ENCODE assay signal across 8 cellular contexts in the genomic region with DNA sequence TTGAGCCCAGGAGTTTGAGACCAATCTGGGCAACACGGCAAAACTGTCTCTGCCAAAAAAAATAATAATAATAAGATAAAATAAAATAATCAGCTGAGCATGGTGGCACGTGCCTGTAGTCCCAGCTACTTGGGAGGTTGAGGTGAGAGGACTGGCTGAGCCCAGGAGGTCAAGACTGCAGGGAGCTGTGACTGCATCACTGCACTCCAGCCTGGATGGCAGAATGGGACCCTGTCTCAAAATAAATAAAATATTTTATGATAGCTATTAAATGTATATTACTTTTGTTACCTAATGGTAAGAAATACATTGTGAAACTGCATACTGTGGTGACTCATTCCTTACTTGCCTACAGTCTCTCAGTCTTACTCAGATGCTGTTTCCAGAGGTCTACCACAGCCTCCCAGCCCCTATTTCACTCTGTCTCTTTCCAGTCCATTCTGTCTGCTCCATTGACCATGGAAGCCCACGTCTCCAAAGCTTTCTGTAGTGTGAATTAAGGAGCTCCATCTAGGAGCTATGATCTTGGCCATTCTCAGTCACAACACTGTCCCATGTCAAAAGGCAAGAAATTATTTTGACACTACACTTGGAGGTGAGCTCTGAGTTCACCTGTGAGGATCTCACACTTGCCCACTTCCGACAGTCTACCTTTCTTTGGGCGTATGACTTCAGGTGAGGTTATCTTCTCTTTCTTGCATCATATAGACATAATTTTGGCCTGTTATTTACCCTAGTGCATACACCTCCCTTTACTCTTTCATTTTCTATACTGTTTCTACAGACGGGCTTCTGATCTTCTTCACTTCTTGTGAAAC. TPM values are rescaled to one million over a fixed set of nuclear protein-coding genes. Genes with fewer than 3 reads are reported as not detected.
DNase-seq lines count a peak whose midpoint lies in the region; ATAC-seq, FAIRE-seq and TF ChIP-seq lines count a peak whose summit lies in the region.

No MANE protein-coding gene starts in this region.

- intact Hi-C loops in dorsolateral prefrontal cortex (cut with DNase I), result no loop called here

- no peaks in the 10 kb centered on the region for H3K27me3 ChIP-seq in keratinocyte (ENCODE audit: control insufficient read depth, extremely low read depth, insufficient read depth, low read length)
- H3K27me3 ChIP-seq in dorsolateral prefrontal cortex, result no peaks in the 10 kb centered on the region

- H3K4me1 ChIP-seq in keratinocyte (ENCODE audit: control insufficient read depth, extremely low read depth, insufficient read depth, low read length), result peaks cover 10% of the 10 kb centered on the region

- H3K4me3 ChIP-seq in keratinocyte (ENCODE audit: control insufficient read depth in 2 of 3, extremely low read depth in 1 of 3, insufficient read depth in 2 of 3, low read depth in 1 of 3, low read length in 3 of 3) (no peak overlapping the region), dorsolateral prefrontal cortex (no peak overlapping the region)

- H3K9ac ChIP-seq in keratinocyte (ENCODE audit: control insufficient read depth, extremely low read depth, insufficient read depth, low read length), result no peak overlapping the region

- peak; percentile 68 for FAIRE-seq in keratinocyte (lab: Jason Lieb, UNC)

- no peak overlapping the region for H2AFZ ChIP-seq in keratinocyte (ENCODE audit: control insufficient read depth, low read length)

- ATAC-seq in GM18867 (IDR thresholded peaks at IDR 0.05; ENCODE audit: unreplicated experiment) (peak; percentile 96), HG02642 (IDR thresholded peaks at IDR 0.05; ENCODE audit: poor library complexity, unreplicated experiment) (peak; percentile 94)

- H3K9me3 ChIP-seq in keratinocyte (ENCODE audit: control insufficient read depth, low read depth, low read length), result no peaks in the 10 kb centered on the region

- H3K27ac ChIP-seq in keratinocyte (ENCODE audit: control insufficient read depth, insufficient read depth, low read length) (no peak overlapping the region), dorsolateral prefrontal cortex (no peak overlapping the region)

- H3K79me2 ChIP-seq in keratinocyte (ENCODE audit: control insufficient read depth, insufficient read depth, low read length), result no peaks in the 10 kb centered on the region

- H3K4me2 ChIP-seq in keratinocyte (ENCODE audit: control insufficient read depth, extremely low read depth, insufficient read depth, low read depth, low read length), result peak overlapping the region; percentile 31

- no peaks in the 10 kb centered on the region for H4K20me1 ChIP-seq in keratinocyte (ENCODE audit: control insufficient read depth, extremely low read depth, insufficient read depth, low read length)

- DNase-seq in RPMI7951 (ENCODE audit: low read depth) (peak; percentile 46), keratinocyte (ENCODE audit: low read depth, low spot score) (no peak), activated gamma-delta T cell (lab: John Stamatoyannopoulos, UW) (no peak), dorsolateral prefrontal cortex (no peak), cerebellum (ENCODE audit: low spot score) (no peak), A172 (ENCODE audit: low spot score) (no peak)

- no peaks in the 10 kb centered on the region for H3K9me1 ChIP-seq in keratinocyte (ENCODE audit: control insufficient read depth, extremely low read depth, insufficient read depth, low read length)

- dilution Hi-C loops in keratinocyte (cut with MboI; ENCODE audit: extremely low pct_ligation_motif_present, low sequenced_read_pairs), result no loop called here

- H3K36me3 ChIP-seq in keratinocyte (ENCODE audit: control insufficient read depth in 2 of 2, extremely low read depth in 1 of 2, insufficient read depth in 2 of 2, low read length in 2 of 2), result no peaks in the 10 kb centered on the region

- TF ChIP-seq CTCF in keratinocyte (optimal IDR thresholded peaks at IDR 0.05 in 1 of 3, IDR thresholded peaks at IDR 0.05 in 1 of 3, conservative IDR thresholded peaks at IDR 0.05 in 1 of 3; ENCODE audit: extremely low read depth in 1 of 3, insufficient read depth in 2 of 3, low read length in 3 of 3) (no peak), dorsolateral prefrontal cortex (IDR thresholded peaks at IDR 0.05 in 54 of 56, conservative IDR thresholded peaks at IDR 0.05 in 2 of 56; ENCODE audit: low read depth in 1 of 56, partially characterized antibody in 56 of 56) (no peak)

RNA-seq across cellular contexts. Expression of a gene that starts 22.4 kb away (rescaled TPM):
- 31.9 and 36.8 TPM in 2 replicates for total RNA-seq in RPMI7951 (2014; rRNA removed; shearing (Covaris generic))
- polyA plus RNA-seq in keratinocyte, result 25.3 to 40.9 TPM (median 37.8 TPM) in 3 replicates
- polyA plus RNA-seq in keratinocyte (2011; ENCODE audit: low read depth), result 94.9 TPM
- polyA plus RNA-seq in keratinocyte (2011; cell fraction: cytosol; rRNA removed), result 27.6 and 39.1 TPM in 2 replicates
- 40.1 and 44.8 TPM in 2 replicates for polyA plus RNA-seq in keratinocyte (2011; cell fraction: nucleus; rRNA removed)
- polyA plus RNA-seq in keratinocyte (2012; ENCODE audit: low replicate concordance), result 28.5 and 30.4 TPM in 2 replicates
- polyA minus RNA-seq in keratinocyte, result 11.9 to 25.8 TPM (median 19.3 TPM) in 3 replicates
- polyA minus RNA-seq in keratinocyte (2011; cell fraction: cytosol; rRNA and poly(A)+ RNA removed), result 22.8 TPM
- polyA minus RNA-seq in keratinocyte (2011; cell fraction: nucleus; rRNA and poly(A)+ RNA removed), result 19.0 and 28.6 TPM in 2 replicates
- total RNA-seq in dorsolateral prefrontal cortex (10 to 100 TPM; 21.2 to 46.1 (median 28.8) TPM), cerebellum (13.3 TPM)
- total RNA-seq in A172 (2014; rRNA removed; shearing (Covaris generic)), result 22.5 and 24.5 TPM in 2 replicates
